Comparison of ENCODE assay signal across 2 cellular contexts in the genomic region with DNA sequence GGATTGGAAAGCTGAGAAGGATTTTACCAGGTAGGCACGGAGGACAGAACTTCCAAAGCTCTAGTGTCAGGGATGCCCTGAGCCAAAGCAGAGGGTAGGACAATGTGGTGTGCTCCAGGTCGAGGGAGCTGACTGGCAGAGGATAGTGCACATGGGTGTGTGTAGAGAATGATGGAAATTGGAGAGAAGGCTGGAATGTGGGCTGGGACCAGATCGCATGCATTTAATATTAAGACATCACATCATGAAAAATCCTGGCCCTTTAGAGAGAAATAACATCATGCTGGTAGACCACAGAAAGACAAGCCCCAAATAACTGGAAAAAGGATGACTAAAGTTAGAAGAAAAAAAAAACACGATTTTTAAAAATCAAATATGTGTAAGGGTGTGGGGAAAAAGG.
TF ChIP-seq lines count a peak whose summit lies in the region.

No MANE protein-coding gene starts in this region.

TF ChIP-seq in SK-N-SH treated with all-trans-retinoic acid at 6 μM for 48 hours, 23 proteins besides CTCF, POLR2A, EP300 and RAD21:
- TF ChIP-seq ZFP30 (CRISPR knock-in tag; IDR thresholded peaks at IDR 0.05): no peak
- TF ChIP-seq ISL1 (CRISPR knock-in tag; IDR thresholded peaks at IDR 0.05): no peak
- TF ChIP-seq CSDC2 (CRISPR knock-in tag; IDR thresholded peaks at IDR 0.05): no peak
- no peak for TF ChIP-seq TCF4 (CRISPR knock-in tag; IDR thresholded peaks at IDR 0.05; ENCODE audit: borderline replicate concordance)
- TF ChIP-seq ZNF8 (CRISPR knock-in tag; IDR thresholded peaks at IDR 0.05): no peak
- TF ChIP-seq BACH2 (CRISPR knock-in tag; IDR thresholded peaks at IDR 0.05; ENCODE audit: borderline replicate concordance): no peak
- TF ChIP-seq ARNTL (CRISPR knock-in tag; IDR thresholded peaks at IDR 0.05; ENCODE audit: borderline replicate concordance, low read depth): no peak
- no peak for TF ChIP-seq GLIS3 (CRISPR knock-in tag; IDR thresholded peaks at IDR 0.05)
- TF ChIP-seq ZNF70 (CRISPR knock-in tag; IDR thresholded peaks at IDR 0.05): no peak
- no peak for TF ChIP-seq TOX (CRISPR knock-in tag; IDR thresholded peaks at IDR 0.05; ENCODE audit: borderline replicate concordance)
- no peak for TF ChIP-seq PPARA (CRISPR knock-in tag; IDR thresholded peaks at IDR 0.05; ENCODE audit: borderline replicate concordance)
- no peak for TF ChIP-seq TSHZ2 (CRISPR knock-in tag; IDR thresholded peaks at IDR 0.05)
- TF ChIP-seq PATZ1 (CRISPR knock-in tag; IDR thresholded peaks at IDR 0.05; ENCODE audit: borderline replicate concordance): no peak
- no peak for TF ChIP-seq CREB5 (CRISPR knock-in tag; IDR thresholded peaks at IDR 0.05; ENCODE audit: low read depth)
- TF ChIP-seq OSR1 (CRISPR knock-in tag; IDR thresholded peaks at IDR 0.05): no peak
- TF ChIP-seq ZNF565 (CRISPR knock-in tag; conservative IDR thresholded peaks at IDR 0.05; ENCODE audit: low read depth): no peak
- TF ChIP-seq ZC3H10 (CRISPR knock-in tag; IDR thresholded peaks at IDR 0.05): no peak

TF ChIP-seq in SK-N-SH, 30 proteins besides CTCF, POLR2A, EP300 and RAD21:
- TF ChIP-seq NRF1 (IDR thresholded peaks at IDR 0.05; ENCODE audit: low read depth, low read length) (no peak), MXI1 (IDR thresholded peaks at IDR 0.05; ENCODE audit: low read depth, low read length) (no peak), RCOR1 (IDR thresholded peaks at IDR 0.05; ENCODE audit: low read length) (no peak), FOXM1 (IDR thresholded peaks at IDR 0.05; ENCODE audit: low read depth) (no peak), RXRA (IDR thresholded peaks at IDR 0.05; ENCODE audit: borderline replicate concordance, low read depth) (no peak), SIN3A (IDR thresholded peaks at IDR 0.05; ENCODE audit: borderline replicate concordance, low read depth, low read length) (no peak), POLR2AphosphoS5 (IDR thresholded peaks at IDR 0.05; ENCODE audit: low read depth, low read length) (no peak), JUND (IDR thresholded peaks at IDR 0.05) (no peak), TCF12 (IDR thresholded peaks at IDR 0.05) (no peak)
- TF ChIP-seq, protein P1, sequence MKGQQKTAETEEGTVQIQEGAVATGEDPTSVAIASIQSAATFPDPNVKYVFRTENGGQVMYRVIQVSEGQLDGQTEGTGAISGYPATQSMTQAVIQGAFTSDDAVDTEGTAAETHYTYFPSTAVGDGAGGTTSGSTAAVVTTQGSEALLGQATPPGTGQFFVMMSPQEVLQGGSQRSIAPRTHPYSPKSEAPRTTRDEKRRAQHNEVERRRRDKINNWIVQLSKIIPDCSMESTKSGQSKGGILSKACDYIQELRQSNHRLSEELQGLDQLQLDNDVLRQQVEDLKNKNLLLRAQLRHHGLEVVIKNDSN (IDR thresholded peaks at IDR 0.05; ENCODE audit: borderline replicate concordance, low read depth): no peak
- TF ChIP-seq, protein P2, sequence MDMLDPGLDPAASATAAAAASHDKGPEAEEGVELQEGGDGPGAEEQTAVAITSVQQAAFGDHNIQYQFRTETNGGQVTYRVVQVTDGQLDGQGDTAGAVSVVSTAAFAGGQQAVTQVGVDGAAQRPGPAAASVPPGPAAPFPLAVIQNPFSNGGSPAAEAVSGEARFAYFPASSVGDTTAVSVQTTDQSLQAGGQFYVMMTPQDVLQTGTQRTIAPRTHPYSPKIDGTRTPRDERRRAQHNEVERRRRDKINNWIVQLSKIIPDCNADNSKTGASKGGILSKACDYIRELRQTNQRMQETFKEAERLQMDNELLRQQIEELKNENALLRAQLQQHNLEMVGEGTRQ (IDR thresholded peaks at IDR 0.05; ENCODE audit: borderline replicate concordance, low read depth, low read length): no peak
TF ChIP-seq in SK-N-SH: peak in this region for 0.
